In genomic region chr3:194313642-194314430, GRCh38 we compare ENCODE assay signal across 11 cellular contexts. TPM values are rescaled to one million over a fixed set of nuclear protein-coding genes. Genes with fewer than 3 reads are reported as not detected.
DNase-seq lines count a peak whose midpoint lies in the region; ATAC-seq and TF ChIP-seq lines count a peak whose summit lies in the region.
"Had no signal": no experiment of that assay in that cellular context is flagged by ENCODE, and none has a peak within 500 bp of the region (broad histone marks: within the 10 kb centered on the region; RNA-seq: fewer than 3 reads in every experiment).

No MANE protein-coding gene starts in this region.

- TF ChIP-seq CTCF in WERI-Rb-1 (IDR thresholded peaks at IDR 0.05; ENCODE audit: low read depth, low read length) (0 out of 2 replicates have a peak, but pooled peaks have one; percentile 13), suprapubic skin (IDR thresholded peaks at IDR 0.05) (no peak), GM10248 (IDR thresholded peaks at IDR 0.05; ENCODE audit: control extremely low read depth, extremely low read depth, low read depth, missing control alignments) (no peak)

- WGBS in right cardiac atrium = 54% methylated on average over 14 of the region's 14 CpGs
- WGBS in suprapubic skin = 34% methylated on average over 12 of the region's 14 CpGs

- H3K27me3 ChIP-seq in WERI-Rb-1 (ENCODE audit: insufficient read depth, low read depth, severe bottlenecking) (no peaks in the 10 kb centered on the region), right cardiac atrium (ENCODE audit: control insufficient read depth, insufficient read depth) (no peaks in the 10 kb centered on the region), suprapubic skin (peaks cover 3% of the 10 kb centered on the region)

- CTCF ChIA-PET in GM10248 (lab: Yijun Ruan, JAX) = interaction anchor here (1.1 to 5.6 kb wide), 7 partner anchors 9 to 670 kb away, joined by 3 to 132 read pairs (median 18); no protein-coding TSS in a partner anchor

- no peak for TF ChIP-seq EP300 in suprapubic skin (IDR thresholded peaks at IDR 0.05)

- DNase-seq in H4 (ENCODE audit: low spot score) = peak; percentile 38
- no peak for DNase-seq in WERI-Rb-1
- peak; percentile 84 to 92 (median 91) for DNase-seq in right cardiac atrium
- peak; percentile 87 to 90 for DNase-seq in suprapubic skin (ENCODE audit: low spot score in 2 of 2)
- DNase-seq in dermis blood vessel endothelial cell = no peak
- DNase-seq in GM10248 (ENCODE audit: extremely low spot score) = no peak
- DNase-seq: activated T-cell treated with anti-CD3 and anti-CD28 coated beads, Interleukin-2, amount 50 U/mL, for 4 hours; stimulated activated naive CD4-positive, alpha-beta T cell; T-helper 1 cell had no signal

- intact Hi-C loops in right cardiac atrium (cut with DNase I) = loop anchor here (2.0 to 10.0 kb wide), 6 partner anchors 37 to 532 kb away; partner anchors contain the start of gene HES1 (in 1 of the 4)

- H3K36me3 ChIP-seq in WERI-Rb-1 (no peaks in the 10 kb centered on the region), suprapubic skin (no peaks in the 10 kb centered on the region)

- H3K27ac ChIP-seq in WERI-Rb-1 = no peak overlapping the region
- no peak overlapping the region for H3K27ac ChIP-seq in right cardiac atrium (ENCODE audit: low read length)
- H3K27ac ChIP-seq in suprapubic skin = peak overlapping the region; percentile 15

- no peak for TF ChIP-seq POLR2A in suprapubic skin (IDR thresholded peaks at IDR 0.05)

- H3K9me3 ChIP-seq in WERI-Rb-1 (ENCODE audit: severe bottlenecking) = no peaks in the 10 kb centered on the region
- H3K9me3 ChIP-seq in right cardiac atrium (ENCODE audit: control insufficient read depth, low read length) = no peaks in the 10 kb centered on the region
- no peaks in the 10 kb centered on the region for H3K9me3 ChIP-seq in suprapubic skin

- peaks cover 2% of the 10 kb centered on the region for H3K4me1 ChIP-seq in right cardiac atrium (ENCODE audit: control insufficient read depth, insufficient read depth, low read length)
- H3K4me1 ChIP-seq in suprapubic skin = peaks cover 58% of the 10 kb centered on the region

- ATAC-seq in right cardiac atrium (peak in 1 of 2 donors; percentile 1), HG02885 (IDR thresholded peaks at IDR 0.05; ENCODE audit: poor library complexity, unreplicated experiment) (no peak)
- ATAC-seq: activated T-cell treated with anti-CD3 and anti-CD28 coated beads, Interleukin-2, amount 50 U/mL, for 4 hours had no signal

- POLR2A ChIA-PET in GM10248 (lab: Yijun Ruan, JAX) = no interaction called here

- H3K4me3 ChIP-seq in WERI-Rb-1 (ENCODE audit: low read depth, low read length) = no peak overlapping the region
- H3K4me3 ChIP-seq in right cardiac atrium (ENCODE audit: low read length) = no peak overlapping the region
- H3K4me3 ChIP-seq in suprapubic skin = no peak overlapping the region

RNA-seq across cellular contexts. Expression of gene CPN2, which starts 37.3 kb away (rescaled TPM):
- not detected in 2 replicates for total RNA-seq in H4 (2014; rRNA removed; shearing (Covaris generic))
- total RNA-seq in right cardiac atrium = not detected
- 0.07 TPM for polyA plus RNA-seq in right cardiac atrium
- not detected for total RNA-seq in suprapubic skin
- not detected in 2 replicates for total RNA-seq in dermis blood vessel endothelial cell
- total RNA-seq: dermis microvascular lymphatic vessel endothelial cell had no signal

RNA-seq across cellular contexts. Expression of gene LRRC15, which starts 55.7 kb away (rescaled TPM):
- total RNA-seq in H4 (2014; rRNA removed; shearing (Covaris generic)) = 5.8 and 6.0 TPM in 2 replicates
- under 1 TPM in 3 of 4 donors, not detected in 1; 0.03 to 0.06 (median 0.06) TPM for total RNA-seq in right cardiac atrium
- polyA plus RNA-seq in right cardiac atrium = 0.07 TPM
- 10 to 100 TPM in 1 of 4 donors, 1 to 10 TPM in 2, not detected in 1; 5.6 to 23.7 (median 9.6) TPM for total RNA-seq in suprapubic skin
- total RNA-seq in dermis blood vessel endothelial cell = 0.28 and 0.51 TPM in 2 replicates
- total RNA-seq: activated T-cell treated with anti-CD3 and anti-CD28 coated beads, Interleukin-2, amount 50 U/mL, for 4 hours had no signal

Comparison
In these comparisons a context has a peak if more than half of its experiments do, and no peak if none do; other contexts are left out.
1. DNase-seq: peak in H4 (single experiment), right cardiac atrium (3 of 3) and suprapubic skin (2 of 2); none in WERI-Rb-1 (single experiment), dermis blood vessel endothelial cell (single experiment) and GM10248 (single experiment).